9 cellular contexts compared by ENCODE assay signal in the genomic region with DNA sequence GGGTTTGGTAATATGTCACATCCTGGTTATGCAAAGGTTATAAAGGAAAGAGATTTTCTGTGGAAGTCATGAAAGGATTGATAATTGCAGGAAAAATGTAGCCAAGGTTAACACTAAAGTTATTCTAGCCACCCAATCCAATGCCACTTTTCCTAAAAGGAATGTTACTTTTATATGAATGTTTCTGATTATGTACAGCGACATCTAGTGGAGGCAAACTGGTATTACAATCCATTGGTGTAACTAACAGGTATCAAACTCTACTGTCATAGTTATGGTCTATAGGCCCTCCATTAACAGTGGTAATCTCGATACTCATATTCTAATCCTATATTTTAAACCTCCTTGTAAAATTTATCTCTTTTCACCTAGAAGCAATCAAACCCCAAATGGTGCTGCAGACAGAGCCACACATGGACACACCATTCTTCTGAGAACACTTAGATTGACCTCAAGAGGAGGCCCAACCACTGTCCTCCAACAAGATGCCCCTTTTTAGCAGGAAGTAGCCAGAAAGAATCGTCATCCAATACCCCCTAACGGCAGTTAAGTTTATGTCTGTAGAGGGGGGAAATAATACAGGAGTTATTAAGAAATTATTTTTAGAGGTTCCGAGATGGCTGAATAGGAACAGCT.
DNase-seq lines count a peak whose midpoint lies in the region; ATAC-seq and TF ChIP-seq lines count a peak whose summit lies in the region.
"Had no signal": no experiment of that assay in that cellular context is flagged by ENCODE, and none has a peak within 500 bp of the region (broad histone marks: within the 10 kb centered on the region; RNA-seq: fewer than 3 reads in every experiment).

No MANE protein-coding gene starts in this region.

- no peaks in the 10 kb centered on the region for H3K27me3 Mint-ChIP-seq in MCF 10A (ENCODE audit: insufficient read depth, unreplicated experiment)
- H3K27me3 Mint-ChIP-seq in activated T-helper 17 cell treated with anti-CD3 and anti-CD28 coated beads, Interleukin-2, amount 50 U/mL, for 72 hours: peaks cover 14% of the 10 kb centered on the region
- H3K27me3 Mint-ChIP-seq: IgD-negative memory B cell had no signal

- no peak overlapping the region for H3K4me3 ChIP-seq in BE2C (ENCODE audit: low read depth, low read length)
- H3K4me3 ChIP-seq in right lobe of liver: no peak overlapping the region

- ATAC-seq in right lobe of liver (peak; percentile 58 to 65 (median 60)), GM19452 (IDR thresholded peaks at IDR 0.05; ENCODE audit: unreplicated experiment) (no peak)
- no peak for ATAC-seq in activated T-helper 17 cell treated with anti-CD3 and anti-CD28 coated beads, Interleukin-2, amount 50 U/mL, for 72 hours (replicated peaks)

- no peaks in the 10 kb centered on the region for H3K36me3 ChIP-seq in BE2C
- H3K36me3 ChIP-seq in right lobe of liver: no peaks in the 10 kb centered on the region

- no peak overlapping the region for H3K27ac Mint-ChIP-seq in MCF 10A (ENCODE audit: low read depth, unreplicated experiment)
- no peak overlapping the region for H3K27ac Mint-ChIP-seq in activated T-helper 17 cell treated with anti-CD3 and anti-CD28 coated beads, Interleukin-2, amount 50 U/mL, for 72 hours
- H3K27ac Mint-ChIP-seq: IgD-negative memory B cell had no signal

- in situ Hi-C loops in GM13977 (cut with MboI; ENCODE audit: low pct_unique_long_range_greater_than_20kb, low sequenced_read_pairs, unreplicated experiment): no loop called here

- H3K4me1 Mint-ChIP-seq in MCF 10A (ENCODE audit: insufficient read depth, unreplicated experiment): no peaks in the 10 kb centered on the region
- no peaks in the 10 kb centered on the region for H3K4me1 Mint-ChIP-seq in activated T-helper 17 cell treated with anti-CD3 and anti-CD28 coated beads, Interleukin-2, amount 50 U/mL, for 72 hours
- H3K4me1 Mint-ChIP-seq: IgD-negative memory B cell had no signal

- H3K36me3 Mint-ChIP-seq in MCF 10A (ENCODE audit: insufficient read depth, unreplicated experiment): no peaks in the 10 kb centered on the region
- H3K36me3 Mint-ChIP-seq in activated T-helper 17 cell treated with anti-CD3 and anti-CD28 coated beads, Interleukin-2, amount 50 U/mL, for 72 hours (ENCODE audit: low read depth): no peaks in the 10 kb centered on the region
- H3K36me3 Mint-ChIP-seq: IgD-negative memory B cell had no signal

- H3K27me3 ChIP-seq in BE2C: no peaks in the 10 kb centered on the region
- no peaks in the 10 kb centered on the region for H3K27me3 ChIP-seq in right lobe of liver

- DNase-seq in BE2C: peak; percentile 10
- peak; percentile 28 for DNase-seq in GM13977 (ENCODE audit: low spot score)
- DNase-seq in NCI-H2227 treated with DMSO at 0.1 percent for 48 hours (lab: John Stamatoyannopoulos, UW): peak; percentile 14
- DNase-seq in MCF 10A (ENCODE audit: unreplicated experiment): peak; percentile 62
- no peak for DNase-seq in right lobe of liver
- DNase-seq in activated CD4-positive, CD25-positive, alpha-beta regulatory T cell treated with anti-CD3 and anti-CD28 coated beads, Interleukin-2, amount 50 U/mL, for 72 hours: no peak

- WGBS in right lobe of liver (ENCODE audit: insufficient coverage, low coverage, low lambda C conversion rate, missing lambda C conversion rate): 43% methylated on average over 5 of the region's 5 CpGs

- H3K4me1 ChIP-seq in BE2C (no peaks in the 10 kb centered on the region), right lobe of liver (no peaks in the 10 kb centered on the region)

- peaks cover 8% of the 10 kb centered on the region for H3K9me3 Mint-ChIP-seq in MCF 10A (ENCODE audit: unreplicated experiment)
- no peaks in the 10 kb centered on the region for H3K9me3 Mint-ChIP-seq in activated T-helper 17 cell treated with anti-CD3 and anti-CD28 coated beads, Interleukin-2, amount 50 U/mL, for 72 hours
- H3K9me3 Mint-ChIP-seq: IgD-negative memory B cell had no signal

- no peak overlapping the region for H3K27ac ChIP-seq in right lobe of liver

- POLR2A ChIA-PET in MCF 10A (lab: Yijun Ruan, JAX): interaction anchor here (0.7 kb wide), 1 partner anchor 109 kb away, joined by 3 read pairs; no protein-coding TSS in a partner anchor

- no TSS peak for BruUV-seq in MCF 10A (replicated peaks; lab: Mats Ljungman, UMichigan)

- CTCF ChIA-PET in MCF 10A (lab: Yijun Ruan, JAX): interaction anchor here (0.6 to 5.4 kb wide), 27 partner anchors 9 to 1552 kb away, joined by 3 to 64 read pairs (median 4); partner anchors contain the start of genes IFTAP and RAG1

- TF ChIP-seq CTCF in BE2C (IDR thresholded peaks at IDR 0.05; ENCODE audit: low read depth, low read length) (peak; percentile 52), GM13977 (IDR thresholded peaks at IDR 0.05; ENCODE audit: extremely low read depth, insufficient read depth, missing control alignments) (peak; percentile 55), MCF 10A (IDR thresholded peaks at IDR 0.05; ENCODE audit: unreplicated experiment) (peak; percentile 57), right lobe of liver (IDR thresholded peaks at IDR 0.05) (peak; percentile 74 to 87 (median 82))

- no peaks in the 10 kb centered on the region for H3K9me3 ChIP-seq in BE2C
- H3K9me3 ChIP-seq in right lobe of liver: no peaks in the 10 kb centered on the region

- intact Hi-C loops in MCF 10A (cut with micrococcal nuclease) (loop anchor here (1.0 kb wide), 1 partner anchor 109 kb away; no protein-coding TSS in a partner anchor), right lobe of liver (cut with DNase I) (loop anchor here in 1 of 2 donors (10.0 kb wide), 1 partner anchor 108 kb away; the partner anchor contains the start of gene RAG1)

- no peak for TF ChIP-seq POLR2A in right lobe of liver (IDR thresholded peaks at IDR 0.05)

- no peak overlapping the region for H3K4me3 Mint-ChIP-seq in MCF 10A (ENCODE audit: unreplicated experiment)
- H3K4me3 Mint-ChIP-seq in activated T-helper 17 cell treated with anti-CD3 and anti-CD28 coated beads, Interleukin-2, amount 50 U/mL, for 72 hours: no peak overlapping the region
- H3K4me3 Mint-ChIP-seq: IgD-negative memory B cell had no signal

Comparison
In these comparisons a context has a peak if more than half of its experiments do, and no peak if none do; other contexts are left out.
1. DNase-seq: peak in BE2C (single experiment), GM13977 (single experiment), NCI-H2227 treated with DMSO at 0.1 percent for 48 hours (single experiment) and MCF 10A (single experiment); none in right lobe of liver (0 of 3) and activated CD4-positive, CD25-positive, alpha-beta regulatory T cell treated with anti-CD3 and anti-CD28 coated beads, Interleukin-2, amount 50 U/mL, for 72 hours (single experiment).
2. ATAC-seq: peak in right lobe of liver (4 of 4); none in activated T-helper 17 cell treated with anti-CD3 and anti-CD28 coated beads, Interleukin-2, amount 50 U/mL, for 72 hours (single experiment) and GM19452 (single experiment).
3. Peak in every context shown above with its lines, with median percentiles within 50 percentile points of each other: CTCF ChIP-seq.